8 cellular contexts compared by ENCODE assay signal in genomic region chr19:16527971-16528521, GRCh38. TPM values are rescaled to one million over a fixed set of nuclear protein-coding genes. Genes with fewer than 3 reads are reported as not detected.
DNase-seq lines count a peak whose midpoint lies in the region; ATAC-seq and TF ChIP-seq lines count a peak whose summit lies in the region.

No MANE protein-coding gene starts in this region.

- intact Hi-C loops in esophagus squamous epithelium (cut with DNase I) = no loop called here
- intact Hi-C loops in Caco-2 (cut with micrococcal nuclease; ENCODE audit: unreplicated experiment) = no loop called here
- intact Hi-C loops in posterior cingulate gyrus (cut with DNase I) = no loop called here

- DNase-seq in SKM-1 (lab: John Stamatoyannopoulos, UW; ENCODE audit: unreplicated experiment) (peak; percentile 18), SKM-1 treated with dmso at 0.1 percent for 144 hours (lab: John Stamatoyannopoulos, UW; ENCODE audit: unreplicated experiment) (no peak), esophagus squamous epithelium (lab: John Stamatoyannopoulos, UW) (no peak), Caco-2 (no peak), posterior cingulate gyrus (no peak)
- peak; percentile 51 for DNase-seq in activated CD4-positive, alpha-beta T cell treated with anti-CD3 and anti-CD28 coated beads, Interleukin-2, amount 50 U/mL, for 1 hour
- DNase-seq in stimulated activated CD8-positive, alpha-beta memory T cell treated with anti-CD3 and anti-CD28 coated beads, Interleukin-4, amount 100 ng/mL, for 48 hours = peak; percentile 61

- H3K36me3 Mint-ChIP-seq in Caco-2 (ENCODE audit: insufficient read depth, unreplicated experiment) = peaks cover 94% of the 10 kb centered on the region

- no peaks in the 10 kb centered on the region for H3K27me3 Mint-ChIP-seq in Caco-2 (ENCODE audit: insufficient read depth, unreplicated experiment)

- TF ChIP-seq CTCF in esophagus squamous epithelium (IDR thresholded peaks at IDR 0.05) (peak in 4 of 6 experiments; percentile 9 to 40 (median 20)), Caco-2 (IDR thresholded peaks at IDR 0.05; ENCODE audit: insufficient read depth in 1 of 2, low read depth in 1 of 2, low read length in 1 of 2, severe bottlenecking in 1 of 2, unreplicated experiment in 1 of 2) (peak in 1 of 2 experiments; percentile 37)

- H3K4me3 ChIP-seq in esophagus squamous epithelium (no peak overlapping the region), Caco-2 (ENCODE audit: low read depth, low read length) (no peak overlapping the region)

- H3K27ac Mint-ChIP-seq in Caco-2 (ENCODE audit: unreplicated experiment) = no peak overlapping the region

- H3K4me1 ChIP-seq in esophagus squamous epithelium = peaks cover 0 to 9% (median 0%) of the 10 kb centered on the region in 3 donors
- H3K4me1 ChIP-seq in Caco-2 = no peaks in the 10 kb centered on the region

- no peak overlapping the region for H3K27ac ChIP-seq in esophagus squamous epithelium

- H3K27me3 ChIP-seq in esophagus squamous epithelium (no peaks in the 10 kb centered on the region), Caco-2 (replicated peaks; ENCODE audit: control insufficient read depth, insufficient read depth, low read length) (no peaks in the 10 kb centered on the region)

- ATAC-seq in GM21825 (IDR thresholded peaks at IDR 0.05; ENCODE audit: unreplicated experiment) = no peak

- peaks cover 65 to 100% (median 92%) of the 10 kb centered on the region in 3 donors for H3K36me3 ChIP-seq in esophagus squamous epithelium
- peaks cover 9% of the 10 kb centered on the region; the same call in 1 of the 2 replicates for H3K36me3 ChIP-seq in Caco-2 (ENCODE audit: control insufficient read depth, insufficient read depth, low read length)

- no peaks in the 10 kb centered on the region for H3K4me1 Mint-ChIP-seq in Caco-2 (ENCODE audit: low read depth, unreplicated experiment)

- POLR2A ChIA-PET in Caco-2 (lab: Charles Lee) = no interaction called here

- 94 to 100% methylated on average over 3 to 4 of the region's 12 CpGs for WGBS in esophagus squamous epithelium, 2 donors

- CTCF ChIA-PET in Caco-2 (lab: Charles Lee) = no interaction called here

- H3K9me3 ChIP-seq in esophagus squamous epithelium (no peaks in the 10 kb centered on the region), Caco-2 (no peaks in the 10 kb centered on the region)

- no peaks in the 10 kb centered on the region for H3K9me3 Mint-ChIP-seq in Caco-2 (ENCODE audit: unreplicated experiment)

- TF ChIP-seq POLR2A in esophagus squamous epithelium (IDR thresholded peaks at IDR 0.05) = no peak

- no peak overlapping the region for H3K4me3 Mint-ChIP-seq in Caco-2 (ENCODE audit: unreplicated experiment)

- BruUV-seq in Caco-2 (replicated peaks; lab: Mats Ljungman, UMichigan) = no TSS peak

RNA-seq across cellular contexts. Expression of gene CHERP, which starts 14.2 kb away (rescaled TPM):
- total RNA-seq in esophagus squamous epithelium (10 to 100 TPM in 1 of 4 donors, 1 to 10 TPM in 3; 5.5 to 11.8 (median 9.6) TPM), Caco-2 (2022) (66.1 and 78.6 TPM in 2 replicates)

RNA-seq across cellular contexts. Expression of gene C19orf44, which starts 31.9 kb away (rescaled TPM):
- total RNA-seq in esophagus squamous epithelium = 1 to 10 TPM; 2.5 to 10.0 (median 4.2) TPM
- 3.4 and 4.6 TPM in 2 replicates for total RNA-seq in Caco-2 (2022)

RNA-seq across cellular contexts. Expression of gene CALR3, which starts 32.1 kb away (rescaled TPM):
- total RNA-seq in esophagus squamous epithelium (not detected), Caco-2 (2022) (0.32 TPM in 1 of 2 replicates, not detected in the other)

RNA-seq across cellular contexts. Expression of gene SLC35E1, which starts 44.2 kb away (rescaled TPM):
- total RNA-seq in esophagus squamous epithelium (10 to 100 TPM; 22.6 to 29.4 (median 25.3) TPM), Caco-2 (2022) (37.9 and 41.3 TPM in 2 replicates)

RNA-seq across cellular contexts. Expression of gene EPS15L1, which starts 56.3 kb away (rescaled TPM):
- total RNA-seq in esophagus squamous epithelium = 10 to 100 TPM in 3 of 4 donors, 1 to 10 TPM in 1; 8.1 to 21.7 (median 19.8) TPM
- 45.0 and 52.5 TPM in 2 replicates for total RNA-seq in Caco-2 (2022)

Comparison
In these comparisons a context has a peak if more than half of its experiments do, and no peak if none do; other contexts are left out.
1. DNase-seq: peak in SKM-1 (single experiment), activated CD4-positive, alpha-beta T cell treated with anti-CD3 and anti-CD28 coated beads, Interleukin-2, amount 50 U/mL, for 1 hour (single experiment) and stimulated activated CD8-positive, alpha-beta memory T cell treated with anti-CD3 and anti-CD28 coated beads, Interleukin-4, amount 100 ng/mL, for 48 hours (single experiment); none in SKM-1 treated with dmso at 0.1 percent for 144 hours (single experiment), esophagus squamous epithelium (single experiment), Caco-2 (0 of 2) and posterior cingulate gyrus (0 of 10).